8 cellular contexts compared by ENCODE assay signal in the genomic region with DNA sequence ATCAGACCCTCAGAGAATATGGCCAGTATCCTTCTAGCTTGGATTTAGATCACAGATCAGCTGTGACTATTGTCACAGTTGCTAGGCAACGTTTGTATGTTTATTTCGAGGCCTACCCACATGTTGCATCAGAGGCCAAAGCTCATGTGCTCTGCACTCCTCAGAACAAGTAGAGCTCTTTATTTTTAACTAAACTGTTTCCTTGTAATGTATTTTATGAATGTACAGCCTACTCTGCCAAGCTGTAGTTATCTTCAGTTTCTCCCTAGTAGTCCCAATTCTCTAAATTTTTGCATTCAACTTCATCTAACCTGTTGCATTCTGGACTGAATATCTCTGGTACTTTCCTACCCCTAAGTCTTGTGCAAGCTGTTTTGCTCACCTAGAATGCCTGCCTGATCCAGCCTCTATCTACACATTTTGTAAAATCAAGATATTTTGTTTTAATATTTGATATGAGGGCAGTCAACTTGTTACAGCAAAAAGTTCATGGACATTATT.
A peak's percentile ranks its signal among the peaks of the same experiment; 100 is the strongest.
DNase-seq lines count a peak whose midpoint lies in the region; ATAC-seq and TF ChIP-seq lines count a peak whose summit lies in the region.

No MANE protein-coding gene starts in this region.

- TF ChIP-seq CTCF in nephron (IDR thresholded peaks at IDR 0.05; ENCODE audit: unreplicated experiment in 3 of 3): no peak

- DNase-seq in NCI-H2171 treated with DMSO at 0.1 percent for 48 hours (lab: John Stamatoyannopoulos, UW): peak; percentile 18
- DNase-seq in NCI-H2171 (lab: John Stamatoyannopoulos, UW): no peak
- DNase-seq in SKM-1 (lab: John Stamatoyannopoulos, UW; ENCODE audit: unreplicated experiment): peak; percentile 10
- peak; percentile 49 for DNase-seq in epithelial cell of prostate (ENCODE audit: low read depth, low spot score)
- no peak for DNase-seq in HK-2 (ENCODE audit: unreplicated experiment)
- no peak for DNase-seq in NCI-H446 treated with DMSO at 0.1 percent for 48 hours (lab: John Stamatoyannopoulos, UW)

- H3K4me3 Mint-ChIP-seq in nephron: no peak overlapping the region

- peaks cover 15% of the 10 kb centered on the region for H3K4me1 Mint-ChIP-seq in nephron

- no peaks in the 10 kb centered on the region for H3K9me3 Mint-ChIP-seq in nephron

- ATAC-seq in HG02973 (IDR thresholded peaks at IDR 0.05; ENCODE audit: unreplicated experiment): peak; percentile 79

- H3K27ac ChIP-seq in epithelial cell of prostate: peak overlapping the region; percentile 92

- H3K36me3 Mint-ChIP-seq in nephron (ENCODE audit: low read depth): no peaks in the 10 kb centered on the region

- H3K27ac Mint-ChIP-seq in nephron: peak overlapping the region; percentile 62 to 94 (median 81)

- no peaks in the 10 kb centered on the region for H3K27me3 Mint-ChIP-seq in nephron (ENCODE audit: low read depth)

Comparison
In these comparisons a context has a peak if more than half of its experiments do, and no peak if none do; other contexts are left out.
1. DNase-seq: peak in NCI-H2171 treated with DMSO at 0.1 percent for 48 hours (single experiment), SKM-1 (single experiment) and epithelial cell of prostate (single experiment); none in NCI-H2171 (single experiment), HK-2 (single experiment) and NCI-H446 treated with DMSO at 0.1 percent for 48 hours (single experiment).